Comparison of ENCODE assay signal across 18 cellular contexts in the genomic region with DNA sequence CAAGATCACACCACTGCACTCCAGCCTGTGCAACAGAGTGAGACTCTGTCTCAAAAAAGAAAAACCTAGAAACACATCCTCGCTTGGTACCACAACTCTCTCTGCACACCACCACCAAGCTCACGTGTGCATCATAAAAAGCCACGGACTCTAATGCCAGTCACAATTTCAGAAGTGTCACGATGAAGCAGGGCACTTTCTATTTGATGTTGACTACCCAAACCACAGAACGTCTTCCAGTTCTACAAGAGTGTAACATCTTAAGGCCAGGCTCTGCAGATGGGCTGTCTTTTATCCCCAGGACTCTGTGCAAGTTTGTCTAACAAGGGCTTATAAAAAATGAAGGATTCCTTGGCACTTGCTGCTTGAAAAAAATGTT. TPM values are rescaled to one million over a fixed set of nuclear protein-coding genes. Genes with fewer than 3 reads are reported as not detected.
DNase-seq lines count a peak whose midpoint lies in the region; ATAC-seq and TF ChIP-seq lines count a peak whose summit lies in the region.
"Had no signal": no experiment of that assay in that cellular context is flagged by ENCODE, and none has a peak within 500 bp of the region (broad histone marks: within the 10 kb centered on the region; RNA-seq: fewer than 3 reads in every experiment).

No MANE protein-coding gene starts in this region.

- H4K20me1 ChIP-seq in DND-41 (ENCODE audit: insufficient read depth, low read length), result no peaks in the 10 kb centered on the region
- H4K20me1 ChIP-seq: BLaER1 treated with 17β-estradiol and CSF1 and Interleukin-3, amounts not matched to agents 10 nM and 100 nM had no signal

- TF ChIP-seq EP300 in esophagus muscularis mucosa (IDR thresholded peaks at IDR 0.05), result no peak

- TF ChIP-seq CTCF in DND-41 (IDR thresholded peaks at IDR 0.05; ENCODE audit: borderline replicate concordance, extremely low read depth, low read length, poor library complexity, severe bottlenecking) (no peak), esophagus muscularis mucosa (IDR thresholded peaks at IDR 0.05) (no peak), type B pancreatic cell (conservative IDR thresholded peaks at IDR 0.05) (no peak)

- intact Hi-C loops in esophagus muscularis mucosa (cut with DNase I) (no loop called here), sciatic nerve (cut with DNase I) (no loop called here)

- H3K4me1 ChIP-seq in DND-41 (ENCODE audit: insufficient read depth, low read length), result no peaks in the 10 kb centered on the region
- peaks cover 0 to 26% (median 9%) of the 10 kb centered on the region in 4 donors for H3K4me1 ChIP-seq in esophagus muscularis mucosa
- peaks cover 3 to 6% (median 4%) of the 10 kb centered on the region in 3 donors for H3K4me1 ChIP-seq in skeletal muscle tissue (ENCODE audit: control insufficient read depth in 3 of 3, insufficient read depth in 3 of 3, low read length in 3 of 3)

- no peak for TF ChIP-seq POLR2A in esophagus muscularis mucosa (IDR thresholded peaks at IDR 0.05; ENCODE audit: low read depth)

- H3K9ac ChIP-seq in DND-41 (ENCODE audit: low read depth, low read length) (no peak overlapping the region), skeletal muscle tissue (ENCODE audit: low read depth in 1 of 3, low read length in 3 of 3) (no peak overlapping the region)
- H3K9ac ChIP-seq: BLaER1 treated with 17β-estradiol and CSF1 and Interleukin-3, amounts not matched to agents 10 nM and 100 nM had no signal

- no peaks in the 10 kb centered on the region for H3K79me2 ChIP-seq in DND-41 (ENCODE audit: insufficient read depth, low read length)

- H3K27ac Mint-ChIP-seq in type B pancreatic cell, result no peak overlapping the region
- H3K27ac Mint-ChIP-seq: activated CD4-positive, alpha-beta memory T cell treated with anti-CD3 and anti-CD28 coated beads for 36 hours; activated T-helper 1 cell treated with anti-CD3 and anti-CD28 coated beads, Interleukin-12 subunit alpha, Interleukin-12 subunit beta, Interleukin-2, Interleukin-4 antibody, amounts not matched to agents 30 ng/mL and 10 ng/mL and 1 ng/mL, durations not matched to agents 14 hours and 24 hours and 36 hours; dendritic cell treated with granulocyte-macrophage colony-stimulating factor and Interleukin-4, amounts not matched to agents 40 ng/mL and 50 ng/mL, for 4 days; natural killer cell treated with Interleukin-12 subunit alpha and Interleukin-12 subunit beta and Interleukin-15 and Interleukin-18, amount 100 ng/mL, for 72 hours had no signal

- DNase-seq in DND-41 (no peak), esophagus muscularis mucosa (ENCODE audit: extremely low spot score) (no peak), sciatic nerve (ENCODE audit: low spot score) (no peak), NCI-H2196 (lab: John Stamatoyannopoulos, UW; ENCODE audit: unreplicated experiment) (no peak), type B pancreatic cell (ENCODE audit: extremely low spot score, unreplicated experiment) (no peak)
- peak; percentile 45 for DNase-seq in Jurkat, Clone E6-1 (ENCODE audit: low read depth, low spot score)
- DNase-seq: activated CD4-positive, alpha-beta memory T cell treated with anti-CD3 and anti-CD28 coated beads for 36 hours; anterior cingulate cortex; hypothalamus; NCI-H1092; NK-92 treated with Interleukin-12 subunit alpha and Interleukin-12 subunit beta, amount 100 ng/mL, for 24 hours; stimulated activated CD4-positive, alpha-beta T cell treated with anti-CD3 and anti-CD28 coated beads, Interleukin-4, amount 100 ng/mL, for 1 hour had no signal

- H3K9me3 ChIP-seq in DND-41 (ENCODE audit: insufficient read depth, low read length, severe bottlenecking), result no peaks in the 10 kb centered on the region
- no peaks in the 10 kb centered on the region for H3K9me3 ChIP-seq in esophagus muscularis mucosa
- H3K9me3 ChIP-seq in skeletal muscle tissue (ENCODE audit: control insufficient read depth in 3 of 3, low read length in 3 of 3), result no peaks in the 10 kb centered on the region
- H3K9me3 ChIP-seq: BLaER1 treated with 17β-estradiol and CSF1 and Interleukin-3, amounts not matched to agents 10 nM and 100 nM had no signal

- peaks cover 5% of the 10 kb centered on the region for H3K36me3 Mint-ChIP-seq in type B pancreatic cell
- H3K36me3 Mint-ChIP-seq: activated CD4-positive, alpha-beta memory T cell treated with anti-CD3 and anti-CD28 coated beads for 36 hours; natural killer cell treated with Interleukin-12 subunit alpha and Interleukin-12 subunit beta and Interleukin-15 and Interleukin-18, amount 100 ng/mL, for 72 hours had no signal

- no peak overlapping the region for H2AFZ ChIP-seq in DND-41 (ENCODE audit: low read depth, low read length)

- no peak overlapping the region for H3K4me3 Mint-ChIP-seq in type B pancreatic cell
- H3K4me3 Mint-ChIP-seq: activated CD4-positive, alpha-beta memory T cell treated with anti-CD3 and anti-CD28 coated beads for 36 hours; activated T-helper 1 cell treated with anti-CD3 and anti-CD28 coated beads, Interleukin-12 subunit alpha, Interleukin-12 subunit beta, Interleukin-2, Interleukin-4 antibody, amounts not matched to agents 30 ng/mL and 10 ng/mL and 1 ng/mL, durations not matched to agents 14 hours and 24 hours and 36 hours; dendritic cell treated with granulocyte-macrophage colony-stimulating factor and Interleukin-4, amounts not matched to agents 40 ng/mL and 50 ng/mL, for 4 days; natural killer cell treated with Interleukin-12 subunit alpha and Interleukin-12 subunit beta and Interleukin-15 and Interleukin-18, amount 100 ng/mL, for 72 hours had no signal

- peaks cover 7% of the 10 kb centered on the region for H3K4me1 Mint-ChIP-seq in type B pancreatic cell (ENCODE audit: unreplicated experiment)

- H3K36me3 ChIP-seq in DND-41 (ENCODE audit: insufficient read depth, low read length) (no peaks in the 10 kb centered on the region), esophagus muscularis mucosa (peaks cover 5 to 31% (median 10%) of the 10 kb centered on the region in 4 donors), skeletal muscle tissue (ENCODE audit: control insufficient read depth in 3 of 3, insufficient read depth in 3 of 3, low read length in 3 of 3) (peaks cover 0 to 2% (median 2%) of the 10 kb centered on the region in 3 donors)
- H3K36me3 ChIP-seq: BLaER1 treated with 17β-estradiol and CSF1 and Interleukin-3, amounts not matched to agents 10 nM and 100 nM had no signal

- peaks cover 9% of the 10 kb centered on the region for H3K27me3 Mint-ChIP-seq in type B pancreatic cell

- no peak overlapping the region for H3K4me3 ChIP-seq in DND-41 (ENCODE audit: low read depth in 1 of 2, low read length in 2 of 2)
- H3K4me3 ChIP-seq in Jurkat, Clone E6-1 (ENCODE audit: low read length), result no peak overlapping the region
- no peak overlapping the region for H3K4me3 ChIP-seq in esophagus muscularis mucosa
- H3K4me3 ChIP-seq in skeletal muscle tissue (ENCODE audit: low read length in 3 of 3), result no peak overlapping the region
- H3K4me3 ChIP-seq: BLaER1 treated with 17β-estradiol and CSF1 and Interleukin-3, amounts not matched to agents 10 nM and 100 nM had no signal

- H3K27ac ChIP-seq in DND-41 (ENCODE audit: low read length), result no peak overlapping the region
- peak overlapping the region in 3 of 4 donors; percentile 9 to 66 (median 41) for H3K27ac ChIP-seq in esophagus muscularis mucosa (replicated peaks in 1 of 4)
- H3K27ac ChIP-seq in skeletal muscle tissue (ENCODE audit: low read depth, low read length), result peak overlapping the region; percentile 56
- H3K27ac ChIP-seq: BLaER1 treated with 17β-estradiol and CSF1 and Interleukin-3, amounts not matched to agents 10 nM and 100 nM had no signal

- 77% methylated on average over 5 of the region's 5 CpGs for WGBS in esophagus muscularis mucosa

- ATAC-seq in DND-41 (ENCODE audit: insufficient read depth, low read depth), result peak; percentile 38; the same call in 2 of the 3 replicates
- no peak for ATAC-seq in sciatic nerve
- ATAC-seq in GM19324 (IDR thresholded peaks at IDR 0.05; ENCODE audit: low FRiP score, unreplicated experiment), result no peak

- no peak overlapping the region for H3K4me2 ChIP-seq in DND-41 (ENCODE audit: insufficient read depth, low read length)
- H3K4me2 ChIP-seq: BLaER1 treated with 17β-estradiol and CSF1 and Interleukin-3, amounts not matched to agents 10 nM and 100 nM had no signal

- peaks cover 3% of the 10 kb centered on the region for H3K27me3 ChIP-seq in DND-41 (ENCODE audit: insufficient read depth, low read length, poor library complexity)
- H3K27me3 ChIP-seq in esophagus muscularis mucosa, result no peaks in the 10 kb centered on the region
- H3K27me3 ChIP-seq in skeletal muscle tissue (ENCODE audit: control insufficient read depth in 3 of 3, insufficient read depth in 3 of 3, low read length in 3 of 3), result peaks cover 0 to 8% (median 5%) of the 10 kb centered on the region in 3 donors
- H3K27me3 ChIP-seq: BLaER1 treated with 17β-estradiol and CSF1 and Interleukin-3, amounts not matched to agents 10 nM and 100 nM had no signal

- H3K9me3 Mint-ChIP-seq in type B pancreatic cell, result no peaks in the 10 kb centered on the region
- H3K9me3 Mint-ChIP-seq: activated CD4-positive, alpha-beta memory T cell treated with anti-CD3 and anti-CD28 coated beads for 36 hours; activated T-helper 1 cell treated with anti-CD3 and anti-CD28 coated beads, Interleukin-12 subunit alpha, Interleukin-12 subunit beta, Interleukin-2, Interleukin-4 antibody, amounts not matched to agents 30 ng/mL and 10 ng/mL and 1 ng/mL, durations not matched to agents 14 hours and 24 hours and 36 hours; dendritic cell treated with granulocyte-macrophage colony-stimulating factor and Interleukin-4, amounts not matched to agents 40 ng/mL and 50 ng/mL, for 4 days; natural killer cell treated with Interleukin-12 subunit alpha and Interleukin-12 subunit beta and Interleukin-15 and Interleukin-18, amount 100 ng/mL, for 72 hours had no signal

RNA-seq across cellular contexts. Expression of a gene that starts 22.9 kb away (rescaled TPM):
- polyA plus RNA-seq in Jurkat, Clone E6-1 (2012; ENCODE audit: insufficient read depth, insufficient read length), result 2.0 TPM
- total RNA-seq in esophagus muscularis mucosa (100 to 1,000 TPM in 1 of 4 donors, 10 to 100 TPM in 3; 30.1 to 114 (median 33.6) TPM), skeletal muscle tissue (9.9 TPM), sciatic nerve (39.8 TPM), type B pancreatic cell (ENCODE audit: low replicate concordance) (1.1 and 17.6 TPM in 2 replicates)

RNA-seq across cellular contexts. Expression of a gene that starts 38.4 kb away (rescaled TPM):
- polyA plus RNA-seq in Jurkat, Clone E6-1 (2012; ENCODE audit: insufficient read depth, insufficient read length), result 46.4 TPM
- total RNA-seq in esophagus muscularis mucosa (10 to 100 TPM; 36.4 to 42.3 (median 37.8) TPM), skeletal muscle tissue (31.3 TPM), sciatic nerve (34.4 TPM), type B pancreatic cell (ENCODE audit: low replicate concordance) (34.4 and 35.2 TPM in 2 replicates)
